Comparison of ENCODE assay signal across 2 cellular contexts in genomic region chr2:120220756-120221155, GRCh38.
TF ChIP-seq lines count a peak whose summit lies in the region.

No MANE protein-coding gene starts in this region.

TF ChIP-seq in SK-N-SH, 30 proteins besides CTCF, POLR2A, EP300 and RAD21 (continued from another document):
- TF ChIP-seq USF1 (IDR thresholded peaks at IDR 0.05; ENCODE audit: borderline replicate concordance, low read depth), result no peak
- no peak for TF ChIP-seq FOSL2 (IDR thresholded peaks at IDR 0.05; ENCODE audit: borderline replicate concordance, low read depth)
- TF ChIP-seq MAX (IDR thresholded peaks at IDR 0.05; ENCODE audit: low read depth), result no peak
- TF ChIP-seq ZBTB33 (IDR thresholded peaks at IDR 0.05; ENCODE audit: borderline replicate concordance, low read depth), result no peak
- no peak for TF ChIP-seq REST (IDR thresholded peaks at IDR 0.05; ENCODE audit: low read depth, low read length)
- TF ChIP-seq PBX3 (IDR thresholded peaks at IDR 0.05), result no peak
- no peak for TF ChIP-seq IRF3 (IDR thresholded peaks at IDR 0.05; ENCODE audit: low read depth, low read length)

TF ChIP-seq in SK-N-SH treated with all-trans-retinoic acid at 6 μM for 48 hours, 23 proteins besides CTCF, POLR2A, EP300 and RAD21 (continued from another document):
- TF ChIP-seq POU6F1 (CRISPR knock-in tag; IDR thresholded peaks at IDR 0.05; ENCODE audit: borderline replicate concordance, low read depth) (no peak), ESRRG (CRISPR knock-in tag; IDR thresholded peaks at IDR 0.05) (no peak), ZNF70 (CRISPR knock-in tag; IDR thresholded peaks at IDR 0.05) (no peak), CSRNP3 (CRISPR knock-in tag; IDR thresholded peaks at IDR 0.05) (no peak)
